8 cellular contexts compared by ENCODE assay signal in the genomic region with DNA sequence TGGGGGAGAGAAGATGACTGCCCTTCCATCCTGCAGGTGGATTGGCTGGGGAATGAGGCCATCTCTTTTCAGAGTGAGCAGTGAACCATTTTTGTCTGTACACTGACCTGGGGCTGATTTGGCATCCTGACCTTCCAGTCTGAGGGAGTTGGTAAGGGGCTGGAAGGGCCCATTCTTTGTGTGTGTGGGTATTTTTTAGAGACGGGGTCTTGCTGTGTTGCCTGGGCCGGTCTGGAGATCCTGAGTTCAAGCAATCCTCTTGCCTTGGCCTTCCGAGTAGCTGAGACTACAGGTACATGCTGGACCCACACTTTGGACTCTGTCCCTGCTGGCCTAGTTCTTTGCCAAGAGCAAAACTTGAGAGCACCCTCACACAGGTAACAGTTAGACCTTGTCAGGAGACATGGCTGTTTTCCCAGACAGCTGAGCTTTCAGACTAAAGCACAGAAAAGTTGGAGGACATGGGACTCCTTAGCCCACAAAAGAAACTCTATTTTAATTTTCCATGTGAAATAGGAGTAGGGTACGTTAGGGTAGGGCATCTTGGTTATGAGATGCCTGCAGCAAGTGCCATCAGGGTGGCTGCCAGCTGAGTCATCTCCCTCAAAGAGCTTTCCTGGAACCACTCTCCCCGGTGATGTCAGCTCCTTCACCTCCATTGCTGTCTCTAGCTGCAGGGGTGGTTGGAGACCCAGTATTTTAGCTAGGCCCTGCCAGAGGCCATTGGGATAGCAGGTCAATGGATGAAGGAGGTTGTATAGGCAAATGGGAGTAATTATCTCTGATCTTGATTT.
DNase-seq lines count a peak whose midpoint lies in the region; ATAC-seq and FAIRE-seq lines count a peak whose summit lies in the region.

No MANE protein-coding gene starts in this region.

- no peaks in the 10 kb centered on the region for H3K9me3 Mint-ChIP-seq in IgD-negative memory B cell

- no peaks in the 10 kb centered on the region for H3K27me3 Mint-ChIP-seq in IgD-negative memory B cell

- no peak for FAIRE-seq in frontal cortex (lab: Jason Lieb, UNC)

- H3K4me3 Mint-ChIP-seq in IgD-negative memory B cell: peak overlapping the region; percentile 40 to 83 (median 60)

- peak overlapping the region in 1 of 3 donors; percentile 3 for H3K27ac Mint-ChIP-seq in IgD-negative memory B cell

- peaks cover 6% of the 10 kb centered on the region for H3K36me3 Mint-ChIP-seq in IgD-negative memory B cell

- DNase-seq in activated CD8-positive, alpha-beta memory T cell treated with anti-CD3 and anti-CD28 coated beads for 4 hours (ENCODE audit: low read depth in 2 of 2): peak; percentile 20 to 35
- peak; percentile 48 for DNase-seq in islet precursor cell
- DNase-seq in stimulated activated naive CD8-positive, alpha-beta T cell treated with anti-CD3 and anti-CD28 coated beads, Interleukin-15, Interleukin-2, amounts not matched to agents 100 U/mL and 50 U/mL, for 24 hours: peak; percentile 68
- no peak for DNase-seq in frontal cortex (ENCODE audit: low spot score in 2 of 2)
- no peak for DNase-seq in NCI-H1694 treated with DMSO at 0.1 percent for 48 hours (lab: John Stamatoyannopoulos, UW)
- no peak for DNase-seq in globus pallidus (ENCODE audit: low spot score)

- H3K4me1 Mint-ChIP-seq in IgD-negative memory B cell: peaks cover 51 to 63% (median 61%) of the 10 kb centered on the region in 3 donors

- peak; percentile 54 for ATAC-seq in stimulated activated naive CD8-positive, alpha-beta T cell treated with anti-CD3 and anti-CD28 coated beads, Interleukin-15, Interleukin-2, amounts not matched to agents 100 U/mL and 50 U/mL, for 24 hours
- no peak for ATAC-seq in HG03342 (IDR thresholded peaks at IDR 0.05; ENCODE audit: unreplicated experiment)

Comparison
In these comparisons a context has a peak if more than half of its experiments do, and no peak if none do; other contexts are left out.
1. DNase-seq: peak in activated CD8-positive, alpha-beta memory T cell treated with anti-CD3 and anti-CD28 coated beads for 4 hours (2 of 2), islet precursor cell (single experiment) and stimulated activated naive CD8-positive, alpha-beta T cell treated with anti-CD3 and anti-CD28 coated beads, Interleukin-15, Interleukin-2, amounts not matched to agents 100 U/mL and 50 U/mL, for 24 hours (single experiment); none in frontal cortex (0 of 2), NCI-H1694 treated with DMSO at 0.1 percent for 48 hours (single experiment) and globus pallidus (single experiment).